ENCODE assay signal across 8 cellular contexts in genomic region chr6:97497713-97498331, GRCh38.
DNase-seq lines count a peak whose midpoint lies in the region; ATAC-seq, FAIRE-seq and TF ChIP-seq lines count a peak whose summit lies in the region.

No MANE protein-coding gene starts in this region.

- TF ChIP-seq POLR2A in body of pancreas (IDR thresholded peaks at IDR 0.05): no peak

- TF ChIP-seq CTCF in body of pancreas (IDR thresholded peaks at IDR 0.05): peak; percentile 43 to 79 (median 75)

- intact Hi-C loops in body of pancreas (cut with DNase I): loop anchor here (10.0 kb wide), 1 partner anchor 1347 kb away; no protein-coding TSS in a partner anchor

- FAIRE-seq in TTC549 (lab: Jason Lieb, UNC): peak; percentile 11

- no peaks in the 10 kb centered on the region for H3K36me3 Mint-ChIP-seq in immature natural killer cell

- no peaks in the 10 kb centered on the region for H3K4me1 ChIP-seq in body of pancreas

- no peak overlapping the region for H3K4me3 ChIP-seq in body of pancreas

- H3K27ac ChIP-seq in body of pancreas: no peak overlapping the region

- 31 to 33% methylated on average over 4 of the region's 4 CpGs for WGBS in body of pancreas, 2 donors

- peaks cover 0 to 1% (median 0%) of the 10 kb centered on the region in 3 donors for H3K27me3 Mint-ChIP-seq in immature natural killer cell (ENCODE audit: low read depth in 3 of 3)

- H3K4me1 Mint-ChIP-seq in immature natural killer cell: no peaks in the 10 kb centered on the region

- H3K4me3 Mint-ChIP-seq in immature natural killer cell: no peak overlapping the region

- peaks cover 0 to 1% (median 0%) of the 10 kb centered on the region in 6 donors for H3K9me3 Mint-ChIP-seq in immature natural killer cell

- DNase-seq in AG20443 (ENCODE audit: low spot score): peak; percentile 56
- DNase-seq in NCI-H2081 (lab: John Stamatoyannopoulos, UW): peak; percentile 59 to 80
- peak; percentile 71 to 76 (median 72) for DNase-seq in body of pancreas
- DNase-seq in immature natural killer cell: peak in 2 of 3 donors; percentile 3 to 4
- DNase-seq in stimulated activated CD4-positive, alpha-beta T cell treated with anti-CD3 and anti-CD28 coated beads, Interleukin-12 subunit alpha, Interleukin-12 subunit beta, amount 100 ng/mL, for 48 hours (ENCODE audit: low read depth in 2 of 3, low spot score in 1 of 3): peak; percentile 25 to 50 (median 42)

- ATAC-seq in GM18870 (IDR thresholded peaks at IDR 0.05; ENCODE audit: unreplicated experiment) (peak; percentile 95), HG03066 (IDR thresholded peaks at IDR 0.05; ENCODE audit: low read depth, unreplicated experiment) (peak; percentile 98), body of pancreas (peak; percentile 96)

- no peak overlapping the region for H3K27ac Mint-ChIP-seq in immature natural killer cell

- H3K9me3 ChIP-seq in body of pancreas: no peaks in the 10 kb centered on the region

- H3K27me3 ChIP-seq in body of pancreas: no peaks in the 10 kb centered on the region

- H3K36me3 ChIP-seq in body of pancreas (replicated peaks in 1 of 2; ENCODE audit: insufficient read depth in 1 of 2, low read depth in 2 of 2): no peaks in the 10 kb centered on the region

Comparison
In these comparisons a context has a peak if more than half of its experiments do, and no peak if none do; other contexts are left out.
1. DNase-seq: peak in every context shown above with its lines; median percentile 72 in body of pancreas; 70 in NCI-H2081; 56 in AG20443; 42 in stimulated activated CD4-positive, alpha-beta T cell treated with anti-CD3 and anti-CD28 coated beads, Interleukin-12 subunit alpha, Interleukin-12 subunit beta, amount 100 ng/mL, for 48 hours; 4 in immature natural killer cell.